39 cellular contexts compared by ENCODE assay signal in genomic region chr11:103164093-103164796, GRCh38.
"Had no signal": no experiment of that assay in that cellular context is flagged by ENCODE, and none has a peak within 500 bp of the region (broad histone marks: within the 10 kb centered on the region; RNA-seq: fewer than 3 reads in every experiment).

No MANE protein-coding gene starts in this region.

- H3K27me3 Mint-ChIP-seq: activated B cell treated with CpG ODN at 0.5 μM for 24 hours; activated CD4-positive, alpha-beta memory T cell treated with anti-CD3 and anti-CD28 coated beads for 36 hours; activated CD4-positive, alpha-beta T cell treated with anti-CD3 and anti-CD28 coated beads for 36 hours; activated CD4-positive, alpha-beta T cell treated with anti-CD3 and anti-CD28 coated beads, Interleukin-2, amount 10 ng/mL, durations not matched to agents 24 days and 14 days; activated CD8-positive, alpha-beta memory T cell treated with anti-CD3 and anti-CD28 coated beads, Interleukin-2, amount 10 ng/mL, durations not matched to agents 7 days and 5 days; activated naive CD4-positive, alpha-beta T cell treated with anti-CD3 and anti-CD28 coated beads, Interleukin-2, amount 50 U/mL, for 24 hours; activated naive CD8-positive, alpha-beta T cell treated with anti-CD3 and anti-CD28 coated beads for 36 hours; activated naive CD8-positive, alpha-beta T cell treated with anti-CD3 and anti-CD28 coated beads, Interleukin-2, amount 50 U/mL, for 24 hours; brain; central memory CD8-positive, alpha-beta T cell; effector memory CD8-positive, alpha-beta T cell; T-helper 17 cell had no signal

- H3K27ac ChIP-seq: adrenal gland, breast epithelium, cardiac muscle cell, coronary artery, esophagus muscularis mucosa, foreskin keratinocyte, gastrocnemius medialis, heart left ventricle, WERI-Rb-1 had no signal

- H3K9me3 ChIP-seq: adrenal gland, breast epithelium, esophagus muscularis mucosa, gastrocnemius medialis, heart left ventricle had no signal

- H3K4me1 ChIP-seq: adrenal gland, breast epithelium, esophagus muscularis mucosa, foreskin keratinocyte, gastrocnemius medialis, heart left ventricle had no signal

- H3K36me3 ChIP-seq: adrenal gland, breast epithelium, gastrocnemius medialis had no signal

- DNase-seq: activated B cell treated with CpG ODN at 0.5 μM for 24 hours; activated CD4-positive, alpha-beta memory T cell treated with anti-CD3 and anti-CD28 coated beads for 36 hours; activated CD4-positive, alpha-beta T cell treated with anti-CD3 and anti-CD28 coated beads for 36 hours; activated CD4-positive, alpha-beta T cell treated with anti-CD3 and anti-CD28 coated beads, Interleukin-2, amount 10 ng/mL, durations not matched to agents 24 days and 14 days; activated CD4-positive, CD25-positive, alpha-beta regulatory T cell treated with anti-CD3 and anti-CD28 coated beads, Interleukin-2, amount 50 U/mL, for 72 hours; activated CD8-positive, alpha-beta memory T cell treated with anti-CD3 and anti-CD28 coated beads, Interleukin-2, amount 10 ng/mL, durations not matched to agents 7 days and 5 days; activated CD8-positive, alpha-beta memory T cell treated with anti-CD3 and anti-CD28 coated beads, Interleukin-2, amount 50 U/mL, for 4 hours; activated CD8-positive, alpha-beta T cell treated with anti-CD3 and anti-CD28 coated beads, Interleukin-2, amount 10 ng/mL, durations not matched to agents 7 days and 5 days; activated effector memory CD4-positive, alpha-beta T cell treated with anti-CD3 and anti-CD28 coated beads, Interleukin-2, amount 50 U/mL, for 16 hours; activated naive CD4-positive, alpha-beta T cell treated with anti-CD3 and anti-CD28 coated beads for 36 hours; activated naive CD8-positive, alpha-beta T cell treated with anti-CD3 and anti-CD28 coated beads for 36 hours; activated naive CD8-positive, alpha-beta T cell treated with anti-CD3 and anti-CD28 coated beads, Interleukin-2, amount 50 U/mL, for 24 hours; activated T-cell treated with anti-CD3 and anti-CD28 coated beads, Interleukin-2, amount 50 U/mL, for 1 hour; activated T-cell treated with anti-CD3 and anti-CD28 coated beads, Interleukin-2, amount 50 U/mL, for 48 hours; adrenal gland; amygdala; aorta; dermis blood vessel endothelial cell; effector CD4-positive, alpha-beta T cell; effector memory CD8-positive, alpha-beta T cell; erythroblast; foreskin keratinocyte; gastrocnemius medialis; glutamatergic neuron; heart left ventricle; T-helper 1 cell; T-helper 17 cell; T1000; WERI-Rb-1 had no signal

- H3K27me3 ChIP-seq: adrenal gland, breast epithelium, cardiac muscle cell, esophagus muscularis mucosa, foreskin keratinocyte, gastrocnemius medialis, heart left ventricle had no signal

- ATAC-seq: activated CD4-positive, alpha-beta T cell treated with anti-CD3 and anti-CD28 coated beads for 36 hours; activated CD8-positive, alpha-beta memory T cell treated with anti-CD3 and anti-CD28 coated beads, Interleukin-2, amount 10 ng/mL, durations not matched to agents 7 days and 5 days; activated CD8-positive, alpha-beta T cell treated with anti-CD3 and anti-CD28 coated beads, Interleukin-2, amount 10 ng/mL, durations not matched to agents 7 days and 5 days; activated naive CD8-positive, alpha-beta T cell treated with anti-CD3 and anti-CD28 coated beads, Interleukin-2, amount 50 U/mL, for 24 hours; effector memory CD8-positive, alpha-beta T cell; foreskin keratinocyte; gastrocnemius medialis; heart left ventricle; T-helper 17 cell had no signal

- H3K27ac Mint-ChIP-seq: activated B cell treated with CpG ODN at 0.5 μM for 24 hours; activated CD4-positive, alpha-beta memory T cell treated with anti-CD3 and anti-CD28 coated beads for 36 hours; activated CD4-positive, alpha-beta T cell treated with anti-CD3 and anti-CD28 coated beads for 36 hours; activated CD4-positive, alpha-beta T cell treated with anti-CD3 and anti-CD28 coated beads, Interleukin-2, amount 10 ng/mL, durations not matched to agents 24 days and 14 days; activated CD8-positive, alpha-beta memory T cell treated with anti-CD3 and anti-CD28 coated beads, Interleukin-2, amount 10 ng/mL, durations not matched to agents 7 days and 5 days; activated CD8-positive, alpha-beta T cell treated with anti-CD3 and anti-CD28 coated beads, Interleukin-2, amount 10 ng/mL, durations not matched to agents 7 days and 5 days; activated naive CD4-positive, alpha-beta T cell treated with anti-CD3 and anti-CD28 coated beads for 36 hours; activated naive CD4-positive, alpha-beta T cell treated with anti-CD3 and anti-CD28 coated beads, Interleukin-2, amount 50 U/mL, for 24 hours; activated naive CD8-positive, alpha-beta T cell treated with anti-CD3 and anti-CD28 coated beads for 36 hours; activated naive CD8-positive, alpha-beta T cell treated with anti-CD3 and anti-CD28 coated beads, Interleukin-2, amount 50 U/mL, for 24 hours; activated T-helper 1 cell treated with anti-CD3 and anti-CD28 coated beads, Interleukin-12 subunit alpha, Interleukin-12 subunit beta, Interleukin-2, Interleukin-4 antibody, amounts not matched to agents 30 ng/mL and 10 ng/mL and 1 ng/mL, durations not matched to agents 14 hours and 24 hours and 36 hours; activated T-helper 2 cell treated with anti-CD3 and anti-CD28 coated beads, Interferon-gamma antibody, Interleukin-2, Interleukin-4, amounts not matched to agents 10 μg/mL and 5 μg/mL and 100 μg/mL, durations not matched to agents 14 hours and 24 hours and 36 hours; brain; effector memory CD8-positive, alpha-beta T cell; T-helper 17 cell; T-helper 2 cell treated with Interferon-gamma antibody and Interleukin-4, amounts not matched to agents 5 μg/mL and 100 μg/mL, for 36 hours had no signal

- H3K4me1 Mint-ChIP-seq: activated B cell treated with CpG ODN at 0.5 μM for 24 hours; activated CD4-positive, alpha-beta T cell treated with anti-CD3 and anti-CD28 coated beads for 36 hours; activated CD4-positive, alpha-beta T cell treated with anti-CD3 and anti-CD28 coated beads, Interleukin-2, amount 10 ng/mL, durations not matched to agents 24 days and 14 days; activated CD8-positive, alpha-beta memory T cell treated with anti-CD3 and anti-CD28 coated beads, Interleukin-2, amount 10 ng/mL, durations not matched to agents 7 days and 5 days; activated naive CD4-positive, alpha-beta T cell treated with anti-CD3 and anti-CD28 coated beads, Interleukin-2, amount 50 U/mL, for 24 hours; activated naive CD8-positive, alpha-beta T cell treated with anti-CD3 and anti-CD28 coated beads for 36 hours; activated naive CD8-positive, alpha-beta T cell treated with anti-CD3 and anti-CD28 coated beads, Interleukin-2, amount 50 U/mL, for 24 hours; brain; central memory CD8-positive, alpha-beta T cell had no signal

- H3K9me3 Mint-ChIP-seq: activated B cell treated with CpG ODN at 0.5 μM for 24 hours; activated CD4-positive, alpha-beta memory T cell treated with anti-CD3 and anti-CD28 coated beads for 36 hours; activated CD4-positive, alpha-beta T cell treated with anti-CD3 and anti-CD28 coated beads, Interleukin-2, amount 10 ng/mL, durations not matched to agents 24 days and 14 days; activated naive CD4-positive, alpha-beta T cell treated with anti-CD3 and anti-CD28 coated beads for 36 hours; activated naive CD4-positive, alpha-beta T cell treated with anti-CD3 and anti-CD28 coated beads, Interleukin-2, amount 50 U/mL, for 24 hours; activated naive CD8-positive, alpha-beta T cell treated with anti-CD3 and anti-CD28 coated beads for 36 hours; activated naive CD8-positive, alpha-beta T cell treated with anti-CD3 and anti-CD28 coated beads, Interleukin-2, amount 50 U/mL, for 24 hours; activated T-helper 1 cell treated with anti-CD3 and anti-CD28 coated beads, Interleukin-12 subunit alpha, Interleukin-12 subunit beta, Interleukin-2, Interleukin-4 antibody, amounts not matched to agents 30 ng/mL and 10 ng/mL and 1 ng/mL, durations not matched to agents 14 hours and 24 hours and 36 hours; activated T-helper 2 cell treated with anti-CD3 and anti-CD28 coated beads, Interferon-gamma antibody, Interleukin-2, Interleukin-4, amounts not matched to agents 10 μg/mL and 5 μg/mL and 100 μg/mL, durations not matched to agents 14 hours and 24 hours and 36 hours; brain; central memory CD8-positive, alpha-beta T cell; effector memory CD8-positive, alpha-beta T cell; T-helper 2 cell treated with Interferon-gamma antibody and Interleukin-4, amounts not matched to agents 5 μg/mL and 100 μg/mL, for 36 hours had no signal

- H3K36me3 Mint-ChIP-seq: activated CD4-positive, alpha-beta memory T cell treated with anti-CD3 and anti-CD28 coated beads for 36 hours; activated CD8-positive, alpha-beta memory T cell treated with anti-CD3 and anti-CD28 coated beads, Interleukin-2, amount 10 ng/mL, durations not matched to agents 7 days and 5 days; activated naive CD4-positive, alpha-beta T cell treated with anti-CD3 and anti-CD28 coated beads, Interleukin-2, amount 50 U/mL, for 24 hours; activated naive CD8-positive, alpha-beta T cell treated with anti-CD3 and anti-CD28 coated beads for 36 hours had no signal

- H3K4me3 Mint-ChIP-seq: activated B cell treated with CpG ODN at 0.5 μM for 24 hours; activated CD4-positive, alpha-beta memory T cell treated with anti-CD3 and anti-CD28 coated beads for 36 hours; activated CD4-positive, alpha-beta T cell treated with anti-CD3 and anti-CD28 coated beads for 36 hours; activated CD4-positive, alpha-beta T cell treated with anti-CD3 and anti-CD28 coated beads, Interleukin-2, amount 10 ng/mL, durations not matched to agents 24 days and 14 days; activated CD8-positive, alpha-beta memory T cell treated with anti-CD3 and anti-CD28 coated beads, Interleukin-2, amount 10 ng/mL, durations not matched to agents 7 days and 5 days; activated CD8-positive, alpha-beta T cell treated with anti-CD3 and anti-CD28 coated beads, Interleukin-2, amount 10 ng/mL, durations not matched to agents 7 days and 5 days; activated naive CD4-positive, alpha-beta T cell treated with anti-CD3 and anti-CD28 coated beads for 36 hours; activated naive CD4-positive, alpha-beta T cell treated with anti-CD3 and anti-CD28 coated beads, Interleukin-2, amount 50 U/mL, for 24 hours; activated naive CD8-positive, alpha-beta T cell treated with anti-CD3 and anti-CD28 coated beads for 36 hours; activated naive CD8-positive, alpha-beta T cell treated with anti-CD3 and anti-CD28 coated beads, Interleukin-2, amount 50 U/mL, for 24 hours; activated T-helper 1 cell treated with anti-CD3 and anti-CD28 coated beads, Interleukin-12 subunit alpha, Interleukin-12 subunit beta, Interleukin-2, Interleukin-4 antibody, amounts not matched to agents 30 ng/mL and 10 ng/mL and 1 ng/mL, durations not matched to agents 14 hours and 24 hours and 36 hours; brain; central memory CD8-positive, alpha-beta T cell; effector memory CD8-positive, alpha-beta T cell; T-helper 17 cell; T-helper 2 cell treated with Interferon-gamma antibody and Interleukin-4, amounts not matched to agents 5 μg/mL and 100 μg/mL, for 36 hours had no signal

- H3K4me3 ChIP-seq: adrenal gland, breast epithelium, cardiac muscle cell, coronary artery, esophagus muscularis mucosa, gastrocnemius medialis, heart left ventricle had no signal
